In genomic region chr7:49776994-49777393, GRCh38 we compare ENCODE assay signal across 11 cellular contexts. TPM values are rescaled to one million over a fixed set of nuclear protein-coding genes. Genes with fewer than 3 reads are reported as not detected.
A peak's percentile ranks its signal among the peaks of the same experiment; 100 is the strongest.
DNase-seq lines count a peak whose midpoint lies in the region; ATAC-seq and TF ChIP-seq lines count a peak whose summit lies in the region.
"Had no signal": no experiment of that assay in that cellular context is flagged by ENCODE, and none has a peak within 500 bp of the region (broad histone marks: within the 10 kb centered on the region; RNA-seq: fewer than 3 reads in every experiment).

No MANE protein-coding gene starts in this region.

- TF ChIP-seq EP300 in transverse colon (IDR thresholded peaks at IDR 0.05; ENCODE audit: low read depth): no peak

- H2AFZ ChIP-seq in trophoblast cell (ENCODE audit: insufficient read depth, low read length, poor library complexity): no peak overlapping the region

- H3K27ac ChIP-seq in left ventricle myocardium inferior (replicated peaks): peak overlapping the region; percentile 93
- peak overlapping the region in 1 of 2 donors; percentile 10 for H3K27ac ChIP-seq in right atrium auricular region
- no peak overlapping the region for H3K27ac ChIP-seq in transverse colon
- H3K27ac ChIP-seq in trophoblast cell (ENCODE audit: low read depth, low read length): no peak overlapping the region

- no peak overlapping the region for H3K9ac ChIP-seq in NT2/D1 (ENCODE audit: insufficient read length, low read depth)
- H3K9ac ChIP-seq in trophoblast cell (ENCODE audit: low read length): no peak overlapping the region

- no peak overlapping the region for H4K91ac ChIP-seq in trophoblast cell (ENCODE audit: low read depth, low read length)

- TF ChIP-seq CTCF in left ventricle myocardium inferior (IDR thresholded peaks at IDR 0.05; ENCODE audit: borderline replicate concordance) (peak; percentile 53), right atrium auricular region (IDR thresholded peaks at IDR 0.05) (peak in 1 of 2 donors; percentile 60), epithelial cell of proximal tubule (conservative IDR thresholded peaks at IDR 0.05; ENCODE audit: low read depth, low read length) (peak; percentile 55), transverse colon (IDR thresholded peaks at IDR 0.05) (peak in 2 of 5 experiments; percentile 23 to 29)

- WGBS in transverse colon (ENCODE audit: low coverage in 1 of 2), 2 donors: 30% methylated on average over 2 of the region's 2 CpGs; no CpG with 5 or more reads in 1 of the 2 donors
- WGBS in trophoblast cell (ENCODE audit: extremely low coverage, insufficient coverage, insufficient read length): no CpG with 5 or more reads among the region's 2 CpGs

- H3K36me3 ChIP-seq in left ventricle myocardium inferior (no peaks in the 10 kb centered on the region), right atrium auricular region (no peaks in the 10 kb centered on the region), NT2/D1 (ENCODE audit: insufficient read depth, insufficient read length, low read length) (no peaks in the 10 kb centered on the region), transverse colon (no peaks in the 10 kb centered on the region), trophoblast cell (ENCODE audit: control insufficient read depth in 1 of 2, insufficient read depth in 2 of 2, low read length in 2 of 2) (no peaks in the 10 kb centered on the region)

- in situ Hi-C loops in transverse colon (cut with MboI; ENCODE audit: low pct_ligation_motif_present in 1 of 4, low pct_unique_long_range_greater_than_20kb in 1 of 4, low sequenced_read_pairs in 3 of 4) (loop anchor here in 1 of 4 donors (25.0 kb wide), 1 partner anchor 290 kb away; no protein-coding TSS in a partner anchor), KBM-7 (cut with MboI; ENCODE audit: low pct_unique_long_range_greater_than_20kb, low sequenced_read_pairs) (no loop called here)

- intact Hi-C loops in left ventricle myocardium inferior (cut with micrococcal nuclease): no loop called here
- intact Hi-C loops in transverse colon (cut with DNase I; ENCODE audit: low total_unique reads): no loop called here

- no peak for ATAC-seq in GM19035 (IDR thresholded peaks at IDR 0.05; ENCODE audit: unreplicated experiment)

- no peak overlapping the region for H4K8ac ChIP-seq in trophoblast cell (ENCODE audit: low read depth, low read length)

- TF ChIP-seq POLR2A in transverse colon (IDR thresholded peaks at IDR 0.05): no peak

- H3K9me3 ChIP-seq in left ventricle myocardium inferior (replicated peaks) (no peaks in the 10 kb centered on the region), right atrium auricular region (no peaks in the 10 kb centered on the region), NT2/D1 (ENCODE audit: insufficient read depth, low read length) (no peaks in the 10 kb centered on the region), transverse colon (no peaks in the 10 kb centered on the region), trophoblast cell (ENCODE audit: insufficient read depth, low read depth, low read length) (peaks cover 4% of the 10 kb centered on the region)

- no peak overlapping the region for H2AK5ac ChIP-seq in trophoblast cell (ENCODE audit: low read length)

- no peak overlapping the region for H3K4me2 ChIP-seq in trophoblast cell (ENCODE audit: low read length)

- H3K23ac ChIP-seq in trophoblast cell (ENCODE audit: low read length): no peak overlapping the region

- peaks cover 52% of the 10 kb centered on the region for H3K27me3 ChIP-seq in left ventricle myocardium inferior (ENCODE audit: low read depth)
- H3K27me3 ChIP-seq in right atrium auricular region: no peaks in the 10 kb centered on the region
- H3K27me3 ChIP-seq in NT2/D1 (ENCODE audit: insufficient read depth, insufficient read length): peaks cover 50% of the 10 kb centered on the region
- peaks cover 51% of the 10 kb centered on the region for H3K27me3 ChIP-seq in transverse colon
- H3K27me3 ChIP-seq in trophoblast cell (ENCODE audit: insufficient read depth, low read length): peaks cover 31% of the 10 kb centered on the region

- H3K4ac ChIP-seq in trophoblast cell (ENCODE audit: low read depth, low read length): no peak overlapping the region

- H3K79me1 ChIP-seq in trophoblast cell (ENCODE audit: low read length): no peaks in the 10 kb centered on the region

- DNase-seq in left ventricle myocardium inferior (no peak), right atrium auricular region (ENCODE audit: low spot score) (no peak), NT2/D1 (ENCODE audit: low read depth, low spot score) (peak; percentile 77), epithelial cell of proximal tubule (ENCODE audit: low read depth) (no peak), transverse colon (peak; percentile 28), trophoblast cell (no peak), KBM-7 (no peak)
- DNase-seq: activated T-cell treated with anti-CD3 and anti-CD28 coated beads, Interleukin-2, amount 50 U/mL, for 1 hour; naive B cell; NCI-H1930 had no signal

- H3K14ac ChIP-seq in trophoblast cell (ENCODE audit: low read length): no peak overlapping the region

- no peak overlapping the region for H2BK5ac ChIP-seq in trophoblast cell (ENCODE audit: low read depth, low read length, poor library complexity)

- no peak overlapping the region for H2BK120ac ChIP-seq in trophoblast cell (ENCODE audit: insufficient read depth, low read length, poor library complexity)

- H2BK12ac ChIP-seq in trophoblast cell (ENCODE audit: low read length): no peak overlapping the region

- H3K4me3 ChIP-seq in left ventricle myocardium inferior (peak overlapping the region; percentile 76), right atrium auricular region (no peak overlapping the region), NT2/D1 (ENCODE audit: insufficient read length, low read depth) (no peak overlapping the region), epithelial cell of proximal tubule (ENCODE audit: low read depth, low read length) (no peak overlapping the region), transverse colon (no peak overlapping the region), trophoblast cell (ENCODE audit: low read depth, low read length) (no peak overlapping the region)

- H3K4me1 ChIP-seq in left ventricle myocardium inferior (peaks cover 89% of the 10 kb centered on the region), right atrium auricular region (peaks cover 0 to 35% of the 10 kb centered on the region in 2 donors), NT2/D1 (ENCODE audit: insufficient read depth, insufficient read length) (no peaks in the 10 kb centered on the region), transverse colon (peaks cover 5 to 31% (median 27%) of the 10 kb centered on the region in 4 donors), trophoblast cell (ENCODE audit: control insufficient read depth in 1 of 2, insufficient read depth in 2 of 2, low read length in 2 of 2) (peaks cover 14 to 21% of the 10 kb centered on the region in 2 experiments)

- H3K79me2 ChIP-seq in trophoblast cell (ENCODE audit: control insufficient read depth, insufficient read depth, low read length, poor library complexity): no peaks in the 10 kb centered on the region

- no peak overlapping the region for H4K12ac ChIP-seq in trophoblast cell (ENCODE audit: low read depth, low read length)

- no peak overlapping the region for H3K18ac ChIP-seq in trophoblast cell (ENCODE audit: low read length)

RNA-seq across cellular contexts. Expression of gene VWC2, which starts 3.6 kb away (rescaled TPM):
- total RNA-seq in left ventricle myocardium inferior: 7.9 TPM
- total RNA-seq in right atrium auricular region: 1 to 10 TPM; 1.7 to 4.0 TPM
- total RNA-seq in epithelial cell of proximal tubule: not detected in 2 replicates
- total RNA-seq in transverse colon: under 1 TPM in 2 of 4 donors, not detected in 2; 0.16 to 0.27 TPM
- under 0.01 TPM in 1 of 2 replicates, not detected in the other for polyA plus RNA-seq in trophoblast cell (2013)

Comparison
In these comparisons a context has a peak if more than half of its experiments do, and no peak if none do; other contexts are left out.
1. DNase-seq: peak in NT2/D1 (single experiment) and transverse colon (single experiment); none in left ventricle myocardium inferior (single experiment), right atrium auricular region (single experiment), epithelial cell of proximal tubule (single experiment), trophoblast cell (0 of 2) and KBM-7 (single experiment).